ENCODE assay signal across 1 cellular context in the genomic region with DNA sequence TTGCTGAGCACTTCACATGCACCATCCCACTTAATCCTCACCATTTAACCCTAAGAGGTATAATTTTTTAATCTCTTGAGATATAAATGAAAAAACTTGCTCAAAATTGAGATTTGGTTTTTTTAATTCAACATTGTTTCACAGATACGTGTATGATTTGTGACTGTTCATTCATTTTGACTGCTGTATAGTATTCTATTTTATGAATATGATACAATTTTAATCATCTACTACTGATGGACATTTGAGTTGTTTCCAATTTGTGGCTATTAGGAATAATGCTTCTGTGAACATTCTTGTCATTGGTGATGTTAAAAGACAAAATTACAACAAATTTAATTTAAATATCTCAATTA.
TF ChIP-seq lines count a peak whose summit lies in the region.

No MANE protein-coding gene starts in this region.

TF ChIP-seq in HCT116, 20 proteins besides CTCF, POLR2A, EP300 and RAD21 (continued from another document):
- no peak for TF ChIP-seq CBX3 (IDR thresholded peaks at IDR 0.05; ENCODE audit: low read depth)
- no peak for TF ChIP-seq EZH2phosphoT487 (IDR thresholded peaks at IDR 0.05; ENCODE audit: borderline replicate concordance)
- TF ChIP-seq, protein P1, sequence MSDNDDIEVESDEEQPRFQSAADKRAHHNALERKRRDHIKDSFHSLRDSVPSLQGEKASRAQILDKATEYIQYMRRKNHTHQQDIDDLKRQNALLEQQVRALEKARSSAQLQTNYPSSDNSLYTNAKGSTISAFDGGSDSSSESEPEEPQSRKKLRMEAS (IDR thresholded peaks at IDR 0.05), result no peak
- TF ChIP-seq SIN3A (IDR thresholded peaks at IDR 0.05; ENCODE audit: low read depth), result no peak
- TF ChIP-seq CEBPB (IDR thresholded peaks at IDR 0.05; ENCODE audit: low read depth), result no peak
